Comparison of ENCODE assay signal across 8 cellular contexts in genomic region chr15:64911317-64912186, GRCh38. TPM values are rescaled to one million over a fixed set of nuclear protein-coding genes. Genes with fewer than 3 reads are reported as not detected.
DNase-seq lines count a peak whose midpoint lies in the region; ATAC-seq and TF ChIP-seq lines count a peak whose summit lies in the region.

Gene ANKDD1A (plus strand): TSS chr15:64911902. CDS start chr15:64911931, 29 bp downstream.

- no peaks in the 10 kb centered on the region for H3K4me1 ChIP-seq in PC-3 (ENCODE audit: insufficient read depth, low read length)

- no peak for TF ChIP-seq CTCF in PC-3 (conservative IDR thresholded peaks at IDR 0.05; ENCODE audit: low read depth, low read length)

- no peaks in the 10 kb centered on the region for H3K79me2 ChIP-seq in PC-3 (ENCODE audit: low read length)

- intact Hi-C loops in PC-3 (cut with micrococcal nuclease), result no loop called here

- POLR2A ChIA-PET in PC-3 (lab: Charles Lee; ENCODE audit: unreplicated experiment), result no interaction called here

- CTCF ChIA-PET in PC-3 (lab: Charles Lee), result no interaction called here

- H3K4me3 ChIP-seq in PC-3 (ENCODE audit: low read length), result peak within 1 kb of the TSS; percentile 76

- no peak for DNase-seq in activated CD4-positive, CD25-positive, alpha-beta regulatory T cell (lab: John Stamatoyannopoulos, UW)
- DNase-seq in PC-3 (peak; percentile 63), anterior cingulate cortex (lab: John Stamatoyannopoulos, UW) (peak in 50 of 58 donors; percentile 17 to 85 (median 58)), hippocampal formation (lab: John Stamatoyannopoulos, UW) (peak; percentile 28 to 37), putamen (ENCODE audit: low spot score) (peak; percentile 48)

- no TSS peak for BruUV-seq in PC-3 (replicated peaks; lab: Mats Ljungman, UMichigan)

- ATAC-seq in activated CD4-positive, CD25-positive, alpha-beta regulatory T cell treated with anti-CD3 and anti-CD28 coated beads, Interleukin-2, amount 50 U/mL, for 24 hours, result peak; percentile 65 to 67
- ATAC-seq in HG03135 (IDR thresholded peaks at IDR 0.05; ENCODE audit: unreplicated experiment), result peak; percentile 72
- peak; percentile 98 for ATAC-seq in PC-3
- no peak for ATAC-seq in HG03025 (IDR thresholded peaks at IDR 0.05; ENCODE audit: low FRiP score, unreplicated experiment)

- no peaks in the 10 kb centered on the region for H3K36me3 ChIP-seq in PC-3 (ENCODE audit: low read depth, low read length)

- no peaks in the 10 kb centered on the region for H3K9me3 ChIP-seq in PC-3 (ENCODE audit: low read length)

- H3F3A ChIP-seq in PC-3 (ENCODE audit: low read length, unreplicated experiment), result no peaks in the 10 kb centered on the region

- peak within 1 kb of the TSS; percentile 82 for H3K4me2 ChIP-seq in PC-3 (ENCODE audit: low read length)

- no peak within 1 kb of the TSS for H3K27ac ChIP-seq in PC-3 (ENCODE audit: low read length)

- no peak within 1 kb of the TSS for H3K9ac ChIP-seq in PC-3 (ENCODE audit: low read length)

- peak within 1 kb of the TSS; percentile 87 for H2AFZ ChIP-seq in PC-3 (ENCODE audit: low read length)

- H3K9me2 ChIP-seq in PC-3 (replicated peaks; ENCODE audit: low read length), result no peaks in the 10 kb centered on the region

- H4K20me1 ChIP-seq in PC-3 (ENCODE audit: low read length), result no peaks in the 10 kb centered on the region

- H3K27me3 ChIP-seq in PC-3 (ENCODE audit: low read length), result no peaks in the 10 kb centered on the region

RNA-seq across cellular contexts. Expression of gene ANKDD1A, which starts in this region (rescaled TPM):
- total RNA-seq in PC-3 (2014; rRNA removed), result 5.8 and 8.9 TPM in 2 replicates

Comparison
In these comparisons a context has a peak if more than half of its experiments do, and no peak if none do; other contexts are left out.
1. DNase-seq: peak in PC-3 (single experiment), anterior cingulate cortex (50 of 58), hippocampal formation (2 of 2) and putamen (single experiment); none in activated CD4-positive, CD25-positive, alpha-beta regulatory T cell (0 of 4).